23 cellular contexts compared by ENCODE assay signal in genomic region chr5:131260895-131261294, GRCh38. TPM values are rescaled to one million over a fixed set of nuclear protein-coding genes. Genes with fewer than 3 reads are reported as not detected.
DNase-seq lines count a peak whose midpoint lies in the region; ATAC-seq, FAIRE-seq and TF ChIP-seq lines count a peak whose summit lies in the region.
"Had no signal": no experiment of that assay in that cellular context is flagged by ENCODE, and none has a peak within 500 bp of the region (broad histone marks: within the 10 kb centered on the region; RNA-seq: fewer than 3 reads in every experiment).

No MANE protein-coding gene starts in this region.

- intact Hi-C loops in thyroid gland (cut with DNase I): no loop called here

- FAIRE-seq in keratinocyte (lab: Jason Lieb, UNC): no peak
- FAIRE-seq: A549, G401.6, TTC549 had no signal

- H2AFZ ChIP-seq in keratinocyte (ENCODE audit: control insufficient read depth, low read length): no peak overlapping the region

- dilution Hi-C loops in keratinocyte (cut with MboI; ENCODE audit: extremely low pct_ligation_motif_present, low sequenced_read_pairs): no loop called here

- peak overlapping the region; percentile 47 for H3K4me2 ChIP-seq in keratinocyte (ENCODE audit: control insufficient read depth, extremely low read depth, insufficient read depth, low read depth, low read length)
- H3K4me2 ChIP-seq: A549 had no signal

- CTCF ChIA-PET in activated CD8-positive, alpha-beta memory T cell treated with anti-CD3 and anti-CD28 coated beads, Interleukin-2, amount 10 ng/mL, durations not matched to agents 7 days and 5 days (lab: Charles Lee): interaction anchor here (0.7 to 8.7 kb wide), 2 partner anchors 9 to 121 kb away, joined by 3 to 94 read pairs; no protein-coding TSS in a partner anchor

- 46 to 55% methylated on average over 1 of the region's 1 CpG for WGBS in thyroid gland, 2 donors

- peaks cover 42% of the 10 kb centered on the region for H3K36me3 Mint-ChIP-seq in activated CD8-positive, alpha-beta memory T cell treated with anti-CD3 and anti-CD28 coated beads, Interleukin-2, amount 10 ng/mL, durations not matched to agents 7 days and 5 days
- H3K36me3 Mint-ChIP-seq: mesothelial cell of epicardium had no signal

- H3K9ac ChIP-seq in adipocyte (ENCODE audit: low read length) (peak overlapping the region; percentile 7), keratinocyte (ENCODE audit: control insufficient read depth, extremely low read depth, insufficient read depth, low read length) (no peak overlapping the region)

- H3K36me3 ChIP-seq in adipocyte (ENCODE audit: control insufficient read depth, insufficient read depth, low read length, severe bottlenecking) (no peaks in the 10 kb centered on the region), keratinocyte (ENCODE audit: control insufficient read depth in 2 of 2, extremely low read depth in 1 of 2, insufficient read depth in 2 of 2, low read length in 2 of 2) (no peaks in the 10 kb centered on the region), thyroid gland (no peaks in the 10 kb centered on the region), WERI-Rb-1 (no peaks in the 10 kb centered on the region)

- H3K4me1 ChIP-seq in adipocyte (ENCODE audit: control insufficient read depth, insufficient read depth, low read length) (peaks cover 27% of the 10 kb centered on the region), keratinocyte (ENCODE audit: control insufficient read depth, extremely low read depth, insufficient read depth, low read length) (peaks cover 25% of the 10 kb centered on the region), thyroid gland (peaks cover 4 to 17% of the 10 kb centered on the region in 2 donors)

- H3K9me1 ChIP-seq in keratinocyte (ENCODE audit: control insufficient read depth, extremely low read depth, insufficient read depth, low read length): no peaks in the 10 kb centered on the region

- H3K79me2 ChIP-seq in keratinocyte (ENCODE audit: control insufficient read depth, insufficient read depth, low read length): peaks cover 18% of the 10 kb centered on the region

- H3K27me3 Mint-ChIP-seq in activated CD8-positive, alpha-beta memory T cell treated with anti-CD3 and anti-CD28 coated beads, Interleukin-2, amount 10 ng/mL, durations not matched to agents 7 days and 5 days: no peaks in the 10 kb centered on the region
- H3K27me3 Mint-ChIP-seq: activated CD4-positive, alpha-beta T cell treated with anti-CD3 and anti-CD28 coated beads for 36 hours had no signal

- H3K4me3 ChIP-seq in adipocyte (ENCODE audit: low read length): peak overlapping the region; percentile 40
- no peak overlapping the region for H3K4me3 ChIP-seq in keratinocyte (ENCODE audit: control insufficient read depth in 2 of 3, extremely low read depth in 1 of 3, insufficient read depth in 2 of 3, low read depth in 1 of 3, low read length in 3 of 3)
- no peak overlapping the region for H3K4me3 ChIP-seq in thyroid gland (replicated peaks in 1 of 3)
- H3K4me3 ChIP-seq in WERI-Rb-1 (ENCODE audit: low read depth, low read length): no peak overlapping the region
- H3K4me3 ChIP-seq: A549 had no signal

- H4K20me1 ChIP-seq in keratinocyte (ENCODE audit: control insufficient read depth, extremely low read depth, insufficient read depth, low read length): no peaks in the 10 kb centered on the region

- peak overlapping the region; percentile 47 for H3K27ac Mint-ChIP-seq in activated CD8-positive, alpha-beta memory T cell treated with anti-CD3 and anti-CD28 coated beads, Interleukin-2, amount 10 ng/mL, durations not matched to agents 7 days and 5 days
- H3K27ac Mint-ChIP-seq: activated CD4-positive, alpha-beta T cell treated with anti-CD3 and anti-CD28 coated beads for 36 hours; mesothelial cell of epicardium had no signal

- no peak overlapping the region for H3K4me3 Mint-ChIP-seq in activated CD8-positive, alpha-beta memory T cell treated with anti-CD3 and anti-CD28 coated beads, Interleukin-2, amount 10 ng/mL, durations not matched to agents 7 days and 5 days
- H3K4me3 Mint-ChIP-seq: activated CD4-positive, alpha-beta T cell treated with anti-CD3 and anti-CD28 coated beads for 36 hours; mesothelial cell of epicardium had no signal

- ATAC-seq in activated CD8-positive, alpha-beta memory T cell treated with anti-CD3 and anti-CD28 coated beads, Interleukin-2, amount 10 ng/mL, durations not matched to agents 7 days and 5 days: no peak
- ATAC-seq: A549; activated CD4-positive, alpha-beta T cell treated with anti-CD3 and anti-CD28 coated beads for 36 hours; esophagus mucosa; SK-N-SH treated with all-trans-retinoic acid at 6 μM for 48 hours had no signal

- no peak for TF ChIP-seq CTCF in keratinocyte (optimal IDR thresholded peaks at IDR 0.05 in 1 of 3, IDR thresholded peaks at IDR 0.05 in 1 of 3, conservative IDR thresholded peaks at IDR 0.05 in 1 of 3; ENCODE audit: extremely low read depth in 1 of 3, insufficient read depth in 2 of 3, low read length in 3 of 3)
- TF ChIP-seq CTCF in thyroid gland (IDR thresholded peaks at IDR 0.05): no peak
- no peak for TF ChIP-seq CTCF in WERI-Rb-1 (IDR thresholded peaks at IDR 0.05; ENCODE audit: low read depth, low read length)

- H3K27me3 ChIP-seq in adipocyte (replicated peaks; ENCODE audit: control insufficient read depth, insufficient read depth, low read length) (no peaks in the 10 kb centered on the region), keratinocyte (ENCODE audit: control insufficient read depth, extremely low read depth, insufficient read depth, low read length) (no peaks in the 10 kb centered on the region), thyroid gland (no peaks in the 10 kb centered on the region), WERI-Rb-1 (ENCODE audit: insufficient read depth, low read depth, severe bottlenecking) (no peaks in the 10 kb centered on the region)

- H3K27ac ChIP-seq in keratinocyte (ENCODE audit: control insufficient read depth, insufficient read depth, low read length): no peak overlapping the region
- peak overlapping the region; percentile 7 to 48 (median 46) for H3K27ac ChIP-seq in thyroid gland
- H3K27ac ChIP-seq in WERI-Rb-1: no peak overlapping the region
- H3K27ac ChIP-seq in substantia nigra (ENCODE audit: low read depth, low read length, poor library complexity, severe bottlenecking): no peak overlapping the region
- H3K27ac ChIP-seq: A549 had no signal

- peaks cover 56% of the 10 kb centered on the region for H3K4me1 Mint-ChIP-seq in activated CD8-positive, alpha-beta memory T cell treated with anti-CD3 and anti-CD28 coated beads, Interleukin-2, amount 10 ng/mL, durations not matched to agents 7 days and 5 days

- H3K9me3 ChIP-seq in adipocyte (ENCODE audit: control insufficient read depth, low read length) (no peaks in the 10 kb centered on the region), keratinocyte (ENCODE audit: control insufficient read depth, low read depth, low read length) (no peaks in the 10 kb centered on the region), thyroid gland (no peaks in the 10 kb centered on the region), WERI-Rb-1 (ENCODE audit: severe bottlenecking) (no peaks in the 10 kb centered on the region)
- H3K9me3 ChIP-seq: A549 had no signal

- H3K9me3 Mint-ChIP-seq in activated CD8-positive, alpha-beta memory T cell treated with anti-CD3 and anti-CD28 coated beads, Interleukin-2, amount 10 ng/mL, durations not matched to agents 7 days and 5 days (ENCODE audit: low read depth): no peaks in the 10 kb centered on the region
- H3K9me3 Mint-ChIP-seq: mesothelial cell of epicardium had no signal

- no peak for DNase-seq in activated CD8-positive, alpha-beta memory T cell treated with anti-CD3 and anti-CD28 coated beads, Interleukin-2, amount 10 ng/mL, durations not matched to agents 7 days and 5 days
- no peak for DNase-seq in activated CD8-positive, alpha-beta memory T cell treated with anti-CD3 and anti-CD28 coated beads, Interleukin-2, amount 50 U/mL, for 4 hours
- DNase-seq in adipocyte (ENCODE audit: low read depth) (peak; percentile 78), keratinocyte (ENCODE audit: low read depth, low spot score) (no peak), thyroid gland (no peak), NCI-H2171 treated with DMSO at 0.1 percent for 48 hours (lab: John Stamatoyannopoulos, UW) (no peak), WERI-Rb-1 (no peak), substantia nigra (lab: John Stamatoyannopoulos, UW) (no peak)
- DNase-seq: activated CD4-positive, alpha-beta T cell treated with anti-CD3 and anti-CD28 coated beads for 36 hours; activated CD8-positive, alpha-beta memory T cell treated with anti-CD3 and anti-CD28 coated beads, Interleukin-2, amount 50 U/mL, for 48 hours; activated effector memory CD4-positive, alpha-beta T cell treated with anti-CD3 and anti-CD28 coated beads, Interleukin-2, amount 50 U/mL, for 16 hours; aorta; DMS 273 treated with DMSO at 0.1 percent for 48 hours; effector CD8-positive, alpha-beta T cell; glutamatergic neuron; NCI-H1105; NCI-H2081 had no signal

- TF ChIP-seq POLR2A in thyroid gland (IDR thresholded peaks at IDR 0.05): no peak

RNA-seq across cellular contexts. Expression of gene CDC42SE2, which starts 3.0 kb away (rescaled TPM):
- 100 to 1,000 TPM; 118 to 149 TPM for total RNA-seq in activated CD8-positive, alpha-beta memory T cell treated with anti-CD3 and anti-CD28 coated beads, Interleukin-2, amount 10 ng/mL, durations not matched to agents 7 days and 5 days
- polyA plus RNA-seq in keratinocyte: 18.9 to 32.5 TPM (median 26.6 TPM) in 3 replicates
- 24.6 TPM for polyA plus RNA-seq in keratinocyte (2011; ENCODE audit: low read depth)
- 18.5 and 31.2 TPM in 2 replicates for polyA plus RNA-seq in keratinocyte (2011; cell fraction: cytosol; rRNA removed)
- polyA plus RNA-seq in keratinocyte (2011; cell fraction: nucleus; rRNA removed): 13.8 and 18.6 TPM in 2 replicates
- 16.2 and 23.0 TPM in 2 replicates for polyA plus RNA-seq in keratinocyte (2012; ENCODE audit: low replicate concordance)
- polyA minus RNA-seq in keratinocyte: 8.4 to 38.7 TPM (median 18.1 TPM) in 3 replicates
- polyA minus RNA-seq in keratinocyte (2011; cell fraction: cytosol; rRNA and poly(A)+ RNA removed): 29.9 TPM
- polyA minus RNA-seq in keratinocyte (2011; cell fraction: nucleus; rRNA and poly(A)+ RNA removed): 14.4 and 25.3 TPM in 2 replicates
- total RNA-seq in thyroid gland: 10 to 100 TPM; 74.9 to 92.5 (median 83.8) TPM

Comparison
In these comparisons a context has a peak if more than half of its experiments do, and no peak if none do; other contexts are left out.
1. H3K27ac ChIP-seq: peak in thyroid gland (3 of 3); none in keratinocyte (single experiment), WERI-Rb-1 (single experiment) and substantia nigra (single experiment).